In genomic region chr5:118906932-118907331, GRCh38 we compare ENCODE assay signal across 15 cellular contexts.
A peak's percentile ranks its signal among the peaks of the same experiment; 100 is the strongest.
DNase-seq lines count a peak whose midpoint lies in the region; ATAC-seq and TF ChIP-seq lines count a peak whose summit lies in the region.
"Had no signal": no experiment of that assay in that cellular context is flagged by ENCODE, and none has a peak within 500 bp of the region (broad histone marks: within the 10 kb centered on the region; RNA-seq: fewer than 3 reads in every experiment).

No MANE protein-coding gene starts in this region.

- H3K4me1 Mint-ChIP-seq in endothelial cell (ENCODE audit: unreplicated experiment) = no peaks in the 10 kb centered on the region

- TF ChIP-seq POLR2A in body of pancreas (IDR thresholded peaks at IDR 0.05) (no peak), spleen (IDR thresholded peaks at IDR 0.05) (no peak)

- peak overlapping the region in 3 of 4 donors; percentile 26 to 54 (median 48) for H3K27ac ChIP-seq in body of pancreas
- no peak overlapping the region for H3K27ac ChIP-seq in lower lobe of right lung
- no peak overlapping the region for H3K27ac ChIP-seq in upper lobe of right lung
- no peak overlapping the region for H3K27ac ChIP-seq in spleen
- H3K27ac ChIP-seq: 22Rv1, A549, GM23248 had no signal

- TF ChIP-seq CTCF in body of pancreas (IDR thresholded peaks at IDR 0.05) (no peak), lower lobe of right lung (IDR thresholded peaks at IDR 0.05) (no peak), upper lobe of right lung (IDR thresholded peaks at IDR 0.05) (no peak), spleen (IDR thresholded peaks at IDR 0.05 in 8 of 11, conservative IDR thresholded peaks at IDR 0.05 in 3 of 11) (no peak), endothelial cell (IDR thresholded peaks at IDR 0.05; ENCODE audit: unreplicated experiment) (no peak)

- no peaks in the 10 kb centered on the region for H3K9me3 ChIP-seq in body of pancreas
- no peaks in the 10 kb centered on the region for H3K9me3 ChIP-seq in lower lobe of right lung
- no peaks in the 10 kb centered on the region for H3K9me3 ChIP-seq in upper lobe of right lung
- H3K9me3 ChIP-seq in spleen = no peaks in the 10 kb centered on the region
- H3K9me3 ChIP-seq: A549, HAP-1 had no signal

- H3K27ac Mint-ChIP-seq in endothelial cell (ENCODE audit: unreplicated experiment) = no peak overlapping the region
- H3K27ac Mint-ChIP-seq: CD14-positive monocyte; CD8-positive, alpha-beta T cell had no signal

- peak; percentile 59 for ATAC-seq in body of pancreas
- peak; percentile 54 to 83 for ATAC-seq in lower lobe of right lung
- ATAC-seq in upper lobe of right lung = peak; percentile 57
- no peak for ATAC-seq in HG03520 (IDR thresholded peaks at IDR 0.05; ENCODE audit: unreplicated experiment)
- ATAC-seq: A549; CD8-positive, alpha-beta T cell had no signal

- no peaks in the 10 kb centered on the region for H3K27me3 ChIP-seq in body of pancreas
- H3K27me3 ChIP-seq in lower lobe of right lung (ENCODE audit: low read depth) = no peaks in the 10 kb centered on the region
- no peaks in the 10 kb centered on the region for H3K27me3 ChIP-seq in upper lobe of right lung
- H3K27me3 ChIP-seq in spleen (replicated peaks in 1 of 7) = no peaks in the 10 kb centered on the region

- DNase-seq in CD1c-positive myeloid dendritic cell (ENCODE audit: extremely low spot score) (peak; percentile 2), body of pancreas (no peak), lower lobe of right lung (no peak), upper lobe of right lung (no peak), spleen (no peak), endothelial cell (ENCODE audit: low spot score) (no peak)
- DNase-seq: AML-193; Calu3; CD8-positive, alpha-beta T cell; GM23248 had no signal

- H3K36me3 ChIP-seq in body of pancreas (replicated peaks in 1 of 2; ENCODE audit: insufficient read depth in 1 of 2, low read depth in 2 of 2) (no peaks in the 10 kb centered on the region), lower lobe of right lung (no peaks in the 10 kb centered on the region), upper lobe of right lung (no peaks in the 10 kb centered on the region), spleen (no peaks in the 10 kb centered on the region)
- H3K36me3 ChIP-seq: HAP-1 had no signal

- H3K4me1 ChIP-seq in body of pancreas (peaks cover 37% of the 10 kb centered on the region), lower lobe of right lung (no peaks in the 10 kb centered on the region), upper lobe of right lung (no peaks in the 10 kb centered on the region), spleen (no peaks in the 10 kb centered on the region)
- H3K4me1 ChIP-seq: A549, HAP-1 had no signal

- H3K27me3 Mint-ChIP-seq in endothelial cell (ENCODE audit: unreplicated experiment) = no peaks in the 10 kb centered on the region

- no peaks in the 10 kb centered on the region for H3K9me3 Mint-ChIP-seq in endothelial cell (ENCODE audit: unreplicated experiment)
- H3K9me3 Mint-ChIP-seq: CD8-positive, alpha-beta T cell had no signal

- H3K4me3 Mint-ChIP-seq in endothelial cell (ENCODE audit: unreplicated experiment) = no peak overlapping the region
- H3K4me3 Mint-ChIP-seq: CD14-positive monocyte; CD8-positive, alpha-beta T cell had no signal

- intact Hi-C loops in body of pancreas (cut with DNase I) (no loop called here), lower lobe of right lung (cut with DNase I) (no loop called here), upper lobe of right lung (cut with DNase I) (no loop called here), spleen (cut with DNase I; ENCODE audit: low total_unique reads) (no loop called here)

- H3K4me3 ChIP-seq in body of pancreas = no peak overlapping the region
- no peak overlapping the region for H3K4me3 ChIP-seq in lower lobe of right lung
- no peak overlapping the region for H3K4me3 ChIP-seq in upper lobe of right lung
- H3K4me3 ChIP-seq in spleen = no peak overlapping the region
- H3K4me3 ChIP-seq: A549, GM23248, HAP-1 had no signal

- no peaks in the 10 kb centered on the region for H3K36me3 Mint-ChIP-seq in endothelial cell (ENCODE audit: low read depth, unreplicated experiment)
- H3K36me3 Mint-ChIP-seq: CD14-positive monocyte had no signal

Comparison
In these comparisons a context has a peak if more than half of its experiments do, and no peak if none do; other contexts are left out.
1. H3K27ac ChIP-seq: peak in body of pancreas (3 of 4); none in lower lobe of right lung (single experiment), upper lobe of right lung (single experiment) and spleen (0 of 8).